ENCODE assay signal across 22 cellular contexts in the genomic region with DNA sequence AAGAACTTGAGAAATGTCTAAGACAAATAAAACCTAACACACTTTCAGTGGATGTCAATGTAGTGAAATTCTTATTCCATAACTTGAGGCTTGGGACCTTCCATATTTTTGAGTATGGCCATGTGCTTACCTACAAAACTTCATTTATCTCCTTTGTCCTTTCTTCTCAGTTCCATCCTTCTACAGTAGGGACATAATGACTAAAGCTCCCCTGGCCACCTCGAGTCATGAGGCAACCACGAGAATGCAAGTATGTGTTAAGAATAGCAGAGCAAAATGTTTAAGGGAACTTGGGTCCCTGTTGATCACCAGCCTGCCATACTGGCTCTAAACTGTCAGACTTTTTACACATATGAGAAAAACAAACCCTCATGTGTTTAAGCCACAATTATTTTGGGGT. TPM values are rescaled to one million over a fixed set of nuclear protein-coding genes. Genes with fewer than 3 reads are reported as not detected.
A peak's percentile ranks its signal among the peaks of the same experiment; 100 is the strongest.
DNase-seq lines count a peak whose midpoint lies in the region; ATAC-seq, FAIRE-seq and TF ChIP-seq lines count a peak whose summit lies in the region.
"Had no signal": no experiment of that assay in that cellular context is flagged by ENCODE, and none has a peak within 500 bp of the region (broad histone marks: within the 10 kb centered on the region; RNA-seq: fewer than 3 reads in every experiment).

No MANE protein-coding gene starts in this region.

- H3K4me1 ChIP-seq in OCI-LY7 (ENCODE audit: insufficient read depth, low read length, poor library complexity, severe bottlenecking) (peaks cover 4% of the 10 kb centered on the region), trophoblast cell (ENCODE audit: control insufficient read depth in 1 of 2, insufficient read depth in 2 of 2, low read length in 2 of 2) (no peaks in the 10 kb centered on the region), BE2C (no peaks in the 10 kb centered on the region), lower lobe of right lung (no peaks in the 10 kb centered on the region)
- H3K4me1 ChIP-seq: breast epithelium, sigmoid colon, tibial nerve had no signal

- H3K9me3 ChIP-seq in OCI-LY7 (ENCODE audit: low read length), result no peaks in the 10 kb centered on the region
- no peaks in the 10 kb centered on the region for H3K9me3 ChIP-seq in trophoblast cell (ENCODE audit: insufficient read depth, low read depth, low read length)
- H3K9me3 ChIP-seq in BE2C, result no peaks in the 10 kb centered on the region
- no peaks in the 10 kb centered on the region for H3K9me3 ChIP-seq in lower lobe of right lung
- H3K9me3 ChIP-seq: breast epithelium, sigmoid colon, tibial nerve had no signal

- H3K18ac ChIP-seq in trophoblast cell (ENCODE audit: low read length), result no peak overlapping the region

- no peaks in the 10 kb centered on the region for H3K36me3 ChIP-seq in OCI-LY7 (ENCODE audit: insufficient read depth, low read length)
- H3K36me3 ChIP-seq in trophoblast cell (ENCODE audit: control insufficient read depth in 1 of 2, insufficient read depth in 2 of 2, low read length in 2 of 2), result no peaks in the 10 kb centered on the region
- no peaks in the 10 kb centered on the region for H3K36me3 ChIP-seq in BE2C
- H3K36me3 ChIP-seq in lower lobe of right lung, result no peaks in the 10 kb centered on the region
- H3K36me3 ChIP-seq: breast epithelium, sigmoid colon, tibial nerve had no signal

- CTCF ChIA-PET in OCI-LY7 (lab: Charles Lee; ENCODE audit: unreplicated experiment), result no interaction called here

- no peak overlapping the region for H4K91ac ChIP-seq in trophoblast cell (ENCODE audit: low read depth, low read length)

- H4K8ac ChIP-seq in trophoblast cell (ENCODE audit: low read depth, low read length), result no peak overlapping the region

- H3K27me3 ChIP-seq in trophoblast cell (ENCODE audit: insufficient read depth, low read length) (no peaks in the 10 kb centered on the region), BE2C (peaks cover 5% of the 10 kb centered on the region; the same call in 1 of the 2 replicates), lower lobe of right lung (ENCODE audit: low read depth) (no peaks in the 10 kb centered on the region)
- H3K27me3 ChIP-seq: breast epithelium, sigmoid colon, tibial nerve had no signal

- TF ChIP-seq CTCF in OCI-LY7 (conservative IDR thresholded peaks at IDR 0.05; ENCODE audit: low read length), result no peak
- no peak for TF ChIP-seq CTCF in BE2C (IDR thresholded peaks at IDR 0.05; ENCODE audit: low read depth, low read length)
- no peak for TF ChIP-seq CTCF in lower lobe of right lung (IDR thresholded peaks at IDR 0.05)

- ATAC-seq in HG03378 (IDR thresholded peaks at IDR 0.05; ENCODE audit: unreplicated experiment) (peak; percentile 33), HG02885 (IDR thresholded peaks at IDR 0.05; ENCODE audit: poor library complexity, unreplicated experiment) (no peak), lower lobe of right lung (no peak)
- ATAC-seq: left lobe of liver, Right ventricle myocardium inferior had no signal

- H3K14ac ChIP-seq in trophoblast cell (ENCODE audit: low read length), result no peak overlapping the region

- no peaks in the 10 kb centered on the region for H3K9me2 ChIP-seq in OCI-LY7 (ENCODE audit: insufficient read depth, low read length)

- peak; percentile 39 for FAIRE-seq in GM19239 (lab: Jason Lieb, UNC)
- FAIRE-seq: HTR-8/SVneo had no signal

- no peak overlapping the region for H3K9ac ChIP-seq in trophoblast cell (ENCODE audit: low read length)

- BruUV-seq in OCI-LY7 (replicated peaks; lab: Mats Ljungman, UMichigan), result no TSS peak

- 0 out of 2 replicates have a peak overlapping the region, but pooled peaks have one; percentile 20 for H2AFZ ChIP-seq in OCI-LY7 (ENCODE audit: low read length)
- no peak overlapping the region for H2AFZ ChIP-seq in trophoblast cell (ENCODE audit: insufficient read depth, low read length, poor library complexity)

- no peak overlapping the region for H3K23ac ChIP-seq in trophoblast cell (ENCODE audit: low read length)

- H3K79me1 ChIP-seq in trophoblast cell (ENCODE audit: low read length), result no peaks in the 10 kb centered on the region

- H4K12ac ChIP-seq in trophoblast cell (ENCODE audit: low read depth, low read length), result no peak overlapping the region

- H2AK5ac ChIP-seq in trophoblast cell (ENCODE audit: low read length), result no peak overlapping the region

- no peak overlapping the region for H3K27ac ChIP-seq in OCI-LY7 (ENCODE audit: low read depth, low read length, poor library complexity, severe bottlenecking)
- H3K27ac ChIP-seq in trophoblast cell (ENCODE audit: low read depth, low read length), result no peak overlapping the region
- H3K27ac ChIP-seq in lower lobe of right lung, result no peak overlapping the region
- H3K27ac ChIP-seq: breast epithelium, sigmoid colon, tibial nerve had no signal

- intact Hi-C loops in OCI-LY7 (cut with micrococcal nuclease; ENCODE audit: unreplicated experiment) (no loop called here), lower lobe of right lung (cut with DNase I) (no loop called here)

- H3K4ac ChIP-seq in trophoblast cell (ENCODE audit: low read depth, low read length), result no peak overlapping the region

- POLR2A ChIA-PET in OCI-LY7 (lab: Charles Lee), result no interaction called here

- no CpG with 5 or more reads among the region's 2 CpGs for WGBS in trophoblast cell (ENCODE audit: extremely low coverage, insufficient coverage, insufficient read length)

- no peak overlapping the region for H2BK5ac ChIP-seq in trophoblast cell (ENCODE audit: low read depth, low read length, poor library complexity)

- no peaks in the 10 kb centered on the region for H4K20me1 ChIP-seq in OCI-LY7 (ENCODE audit: insufficient read depth, low read length)

- H2BK12ac ChIP-seq in trophoblast cell (ENCODE audit: low read length), result no peak overlapping the region

- H3K4me2 ChIP-seq in OCI-LY7 (ENCODE audit: low read length) (no peak overlapping the region), trophoblast cell (ENCODE audit: low read length) (no peak overlapping the region)

- DNase-seq in CD1c-positive myeloid dendritic cell (ENCODE audit: extremely low spot score) (peak; percentile 39), GM19239 (ENCODE audit: insufficient read length, low spot score) (no peak), OCI-LY7 (ENCODE audit: low spot score) (no peak), trophoblast cell (no peak), BE2C (no peak), lower lobe of right lung (no peak)
- DNase-seq: activated CD4-positive, alpha-beta T cell treated with anti-CD3 and anti-CD28 coated beads for 1 hour; activated gamma-delta T cell; dermis blood vessel endothelial cell; Karpas-422; NCI-H526; nephron progenitor cell; posterior cingulate gyrus; sigmoid colon had no signal

- H3K79me2 ChIP-seq in OCI-LY7 (ENCODE audit: insufficient read depth, low read depth, low read length) (no peaks in the 10 kb centered on the region), trophoblast cell (ENCODE audit: control insufficient read depth, insufficient read depth, low read length, poor library complexity) (no peaks in the 10 kb centered on the region)

- H3K4me3 ChIP-seq in OCI-LY7 (ENCODE audit: low read depth, low read length, poor library complexity, severe bottlenecking) (no peak overlapping the region), trophoblast cell (ENCODE audit: low read depth, low read length) (no peak overlapping the region), BE2C (ENCODE audit: low read depth, low read length) (no peak overlapping the region), lower lobe of right lung (no peak overlapping the region)
- H3K4me3 ChIP-seq: breast epithelium, sigmoid colon, tibial nerve had no signal

- H2BK120ac ChIP-seq in trophoblast cell (ENCODE audit: insufficient read depth, low read length, poor library complexity), result no peak overlapping the region

RNA-seq across cellular contexts. Expression of a gene that starts 34.5 kb away (rescaled TPM):
- total RNA-seq in OCI-LY7 (2014; rRNA removed; shearing (Covaris generic)), result not detected in 2 replicates
- total RNA-seq in OCI-LY7 (2022) (not detected in 2 replicates), lower lobe of right lung (not detected)
- polyA plus RNA-seq in trophoblast cell (2013), result 0.04 and 0.12 TPM in 2 replicates
- polyA plus RNA-seq in BE2C (2012; ENCODE audit: insufficient read depth, insufficient read length, low read depth), result not detected
- total RNA-seq: dermis blood vessel endothelial cell, left lobe of liver, mesothelial cell of epicardium, Right ventricle myocardium inferior, sigmoid colon, tibial nerve had no signal
- polyA plus RNA-seq: sigmoid colon had no signal
